1 cellular context compared by ENCODE assay signal in genomic region chr6:77548662-77549366, GRCh38.
TF ChIP-seq lines count a peak whose summit lies in the region.

No MANE protein-coding gene starts in this region.

TF ChIP-seq in GM12878, 131 proteins besides CTCF, POLR2A, EP300 and RAD21 (continued from another document):
- TF ChIP-seq, protein P1, sequence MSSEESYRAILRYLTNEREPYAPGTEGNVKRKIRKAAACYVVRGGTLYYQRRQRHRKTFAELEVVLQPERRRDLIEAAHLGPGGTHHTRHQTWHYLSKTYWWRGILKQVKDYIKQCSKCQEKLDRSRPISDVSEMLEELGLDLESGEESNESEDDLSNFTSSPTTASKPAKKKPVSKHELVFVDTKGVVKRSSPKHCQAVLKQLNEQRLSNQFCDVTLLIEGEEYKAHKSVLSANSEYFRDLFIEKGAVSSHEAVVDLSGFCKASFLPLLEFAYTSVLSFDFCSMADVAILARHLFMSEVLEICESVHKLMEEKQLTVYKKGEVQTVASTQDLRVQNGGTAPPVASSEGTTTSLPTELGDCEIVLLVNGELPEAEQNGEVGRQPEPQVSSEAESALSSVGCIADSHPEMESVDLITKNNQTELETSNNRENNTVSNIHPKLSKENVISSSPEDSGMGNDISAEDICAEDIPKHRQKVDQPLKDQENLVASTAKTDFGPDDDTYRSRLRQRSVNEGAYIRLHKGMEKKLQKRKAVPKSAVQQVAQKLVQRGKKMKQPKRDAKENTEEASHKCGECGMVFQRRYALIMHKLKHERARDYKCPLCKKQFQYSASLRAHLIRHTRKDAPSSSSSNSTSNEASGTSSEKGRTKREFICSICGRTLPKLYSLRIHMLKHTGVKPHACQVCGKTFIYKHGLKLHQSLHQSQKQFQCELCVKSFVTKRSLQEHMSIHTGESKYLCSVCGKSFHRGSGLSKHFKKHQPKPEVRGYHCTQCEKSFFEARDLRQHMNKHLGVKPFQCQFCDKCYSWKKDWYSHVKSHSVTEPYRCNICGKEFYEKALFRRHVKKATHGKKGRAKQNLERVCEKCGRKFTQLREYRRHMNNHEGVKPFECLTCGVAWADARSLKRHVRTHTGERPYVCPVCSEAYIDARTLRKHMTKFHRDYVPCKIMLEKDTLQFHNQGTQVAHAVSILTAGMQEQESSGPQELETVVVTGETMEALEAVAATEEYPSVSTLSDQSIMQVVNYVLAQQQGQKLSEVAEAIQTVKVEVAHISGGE (CRISPR knock-in tag; IDR thresholded peaks at IDR 0.05) = no peak
- no peak for TF ChIP-seq SREBF1 (IDR thresholded peaks at IDR 0.05; ENCODE audit: low read length)
- TF ChIP-seq, protein P2, sequence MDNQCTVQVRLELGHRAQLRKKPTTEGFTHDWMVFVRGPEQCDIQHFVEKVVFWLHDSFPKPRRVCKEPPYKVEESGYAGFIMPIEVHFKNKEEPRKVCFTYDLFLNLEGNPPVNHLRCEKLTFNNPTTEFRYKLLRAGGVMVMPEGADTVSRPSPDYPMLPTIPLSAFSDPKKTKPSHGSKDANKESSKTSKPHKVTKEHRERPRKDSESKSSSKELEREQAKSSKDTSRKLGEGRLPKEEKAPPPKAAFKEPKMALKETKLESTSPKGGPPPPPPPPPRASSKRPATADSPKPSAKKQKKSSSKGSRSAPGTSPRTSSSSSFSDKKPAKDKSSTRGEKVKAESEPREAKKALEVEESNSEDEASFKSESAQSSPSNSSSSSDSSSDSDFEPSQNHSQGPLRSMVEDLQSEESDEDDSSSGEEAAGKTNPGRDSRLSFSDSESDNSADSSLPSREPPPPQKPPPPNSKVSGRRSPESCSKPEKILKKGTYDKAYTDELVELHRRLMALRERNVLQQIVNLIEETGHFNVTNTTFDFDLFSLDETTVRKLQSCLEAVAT (IDR thresholded peaks at IDR 0.05) = peak; percentile 92
